In the genomic region with DNA sequence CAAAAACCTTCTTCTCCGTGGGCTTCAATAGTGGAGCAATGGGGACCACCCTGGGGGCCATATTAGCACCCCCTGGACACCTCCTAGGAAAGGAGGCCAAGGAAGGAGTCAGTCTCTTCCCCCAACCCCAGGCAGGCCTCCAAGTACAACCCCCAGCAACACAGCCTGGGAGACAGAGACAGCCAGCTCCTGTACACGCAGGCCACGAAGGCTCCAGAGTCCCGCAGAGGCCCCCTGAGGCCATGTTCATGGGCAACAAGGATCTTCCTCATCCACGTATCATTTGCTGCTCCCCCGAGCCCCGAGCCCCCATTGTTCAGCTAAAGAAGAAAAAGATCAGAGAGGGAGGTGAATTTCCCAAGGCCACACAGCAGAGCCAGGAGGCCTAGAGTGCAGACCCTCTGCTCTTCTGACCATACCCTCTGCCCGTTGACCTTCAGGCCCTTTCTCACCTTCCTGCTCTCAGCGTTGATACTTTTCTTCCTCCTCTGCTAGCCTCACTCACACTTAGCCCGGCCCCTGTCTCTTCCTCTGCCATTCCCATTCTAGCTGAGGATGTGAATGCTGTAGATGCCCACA, we compare ENCODE assay signal across 20 cellular contexts. TPM values are rescaled to one million over a fixed set of nuclear protein-coding genes. Genes with fewer than 3 reads are reported as not detected.
DNase-seq lines count a peak whose midpoint lies in the region; ATAC-seq, FAIRE-seq and TF ChIP-seq lines count a peak whose summit lies in the region.
"Had no signal": no experiment of that assay in that cellular context is flagged by ENCODE, and none has a peak within 500 bp of the region (broad histone marks: within the 10 kb centered on the region; RNA-seq: fewer than 3 reads in every experiment).

No MANE protein-coding gene starts in this region.

- H3K27me3 Mint-ChIP-seq in GM23338 (ENCODE audit: insufficient read depth, low read depth, poor library complexity): peaks cover 9% of the 10 kb centered on the region
- peaks cover 17% of the 10 kb centered on the region for H3K27me3 Mint-ChIP-seq in neural progenitor cell (ENCODE audit: insufficient read depth, low read depth)
- peaks cover 28% of the 10 kb centered on the region for H3K27me3 Mint-ChIP-seq in osteocyte (ENCODE audit: unreplicated experiment)

- no peak for TF ChIP-seq POLR2A in H1 (IDR thresholded peaks at IDR 0.05; ENCODE audit: control extremely low read depth in 1 of 2, low read depth in 2 of 2, low read length in 2 of 2)

- H3K27ac ChIP-seq in GM23338 (ENCODE audit: low read depth): peak overlapping the region; percentile 88
- peak overlapping the region; percentile 51 for H3K27ac ChIP-seq in HUES6 (ENCODE audit: low read depth, low read length)
- H3K27ac ChIP-seq in H1 (ENCODE audit: low read depth, low read length): no peak overlapping the region
- no peak overlapping the region for H3K27ac ChIP-seq in neural progenitor cell
- H3K27ac ChIP-seq: BLaER1 treated with 17β-estradiol and CSF1 and Interleukin-3, amounts not matched to agents 10 nM and 100 nM; HL-60; KMS-11 had no signal

- H3K9ac ChIP-seq in HUES6 (ENCODE audit: low read length) (peak overlapping the region; percentile 23), H1 (replicated peaks in 1 of 4; ENCODE audit: extremely low read depth in 1 of 4, low read depth in 3 of 4, low read length in 3 of 4) (no peak overlapping the region), neural progenitor cell (no peak overlapping the region)
- H3K9ac ChIP-seq: BLaER1 treated with 17β-estradiol and CSF1 and Interleukin-3, amounts not matched to agents 10 nM and 100 nM; KMS-11 had no signal

- peak overlapping the region; percentile 31; the same call in 1 of the 2 replicates for H4K8ac ChIP-seq in H1 (ENCODE audit: extremely low read depth, insufficient read depth, low read length)

- H3K36me3 Mint-ChIP-seq in GM23338 (ENCODE audit: low read depth) (peaks cover 4% of the 10 kb centered on the region; the same call in 2 of the 3 replicates), neural progenitor cell (no peaks in the 10 kb centered on the region), osteocyte (ENCODE audit: unreplicated experiment) (no peaks in the 10 kb centered on the region)
- H3K36me3 Mint-ChIP-seq: CD4-positive, CD25-positive, alpha-beta regulatory T cell; IgD-negative memory B cell had no signal

- H3K56ac ChIP-seq in H1 (replicated peaks; ENCODE audit: insufficient read length, low read depth, low read length): no peak overlapping the region

- DNase-seq in GM23338 (ENCODE audit: low spot score): no peak
- DNase-seq in H1 (ENCODE audit: low read depth in 1 of 2, low spot score in 2 of 2): peak in 1 of 2 experiments; percentile 53
- no peak for DNase-seq in neural progenitor cell (ENCODE audit: low spot score)
- DNase-seq in osteocyte (ENCODE audit: extremely low spot score, unreplicated experiment): no peak
- DNase-seq: 8988T; AML-193; Calu3; CD4-positive, CD25-positive, alpha-beta regulatory T cell; DMS 273 treated with DMSO at 0.1 percent for 48 hours had no signal

- no peaks in the 10 kb centered on the region for H3K79me1 ChIP-seq in H1 (ENCODE audit: low read depth, low read length)

- peak overlapping the region; percentile 15; the same call in 1 of the 2 replicates for H3K4me3 ChIP-seq in GM23338
- no peak overlapping the region for H3K4me3 ChIP-seq in HUES6 (ENCODE audit: low read depth, low read length)
- peak overlapping the region in 1 of 4 experiments; percentile 25; a peak in 1 of 8 replicates for H3K4me3 ChIP-seq in H1 (ENCODE audit: extremely low read depth in 1 of 4, insufficient read depth in 2 of 4, low read depth in 3 of 4, low read length in 4 of 4)
- no peak overlapping the region for H3K4me3 ChIP-seq in neural progenitor cell
- H3K4me3 ChIP-seq: BLaER1 treated with 17β-estradiol and CSF1 and Interleukin-3, amounts not matched to agents 10 nM and 100 nM; GM12878 had no signal

- peak overlapping the region; percentile 67 for H4K91ac ChIP-seq in H1 (replicated peaks; ENCODE audit: insufficient read length, low read length)

- peak overlapping the region; percentile 84 for H4K5ac ChIP-seq in H1 (ENCODE audit: insufficient read length, low read depth, low read length)

- H2AFZ ChIP-seq in GM23338: peak overlapping the region; percentile 19; the same call in 1 of the 2 replicates
- no peak overlapping the region for H2AFZ ChIP-seq in H1 (ENCODE audit: low read length)
- H2AFZ ChIP-seq in neural progenitor cell (replicated peaks): no peak overlapping the region

- peaks cover 15% of the 10 kb centered on the region for H3K4me1 Mint-ChIP-seq in GM23338
- peaks cover 14% of the 10 kb centered on the region for H3K4me1 Mint-ChIP-seq in neural progenitor cell
- peaks cover 8% of the 10 kb centered on the region for H3K4me1 Mint-ChIP-seq in osteocyte (ENCODE audit: unreplicated experiment)
- H3K4me1 Mint-ChIP-seq: CD4-positive, CD25-positive, alpha-beta regulatory T cell; IgD-negative memory B cell had no signal

- H3K18ac ChIP-seq in H1 (ENCODE audit: extremely low read depth, low read length): peak overlapping the region; percentile 64

- POLR2A ChIA-PET in H1 (lab: Charles Lee; ENCODE audit: partially characterized antibody): interaction anchor here (0.6 to 1.9 kb wide), 2 partner anchors 47 to 90 kb away, joined by 3 to 5 read pairs; no protein-coding TSS in a partner anchor

- WGBS in H1 (ENCODE audit: extremely low coverage in 1 of 2, insufficient coverage in 1 of 2, insufficient read length in 1 of 2, insufficient replicate concordance in 2 of 2, low coverage in 1 of 2, low lambda C conversion rate in 2 of 2, missing lambda C conversion rate in 1 of 2), 2 experiments: 74% methylated on average over 10 of the region's 10 CpGs; no CpG with 5 or more reads in 1 of the 2 experiments

- H3K4me3 Mint-ChIP-seq in GM23338 (peak overlapping the region; percentile 33; the same call in 1 of the 3 replicates), neural progenitor cell (no peak overlapping the region), osteocyte (ENCODE audit: unreplicated experiment) (no peak overlapping the region)
- H3K4me3 Mint-ChIP-seq: CD4-positive, CD25-positive, alpha-beta regulatory T cell; IgD-negative memory B cell had no signal

- TF ChIP-seq RAD21 in H1 (IDR thresholded peaks at IDR 0.05 in 1 of 2, conservative IDR thresholded peaks at IDR 0.05 in 1 of 2; ENCODE audit: low read depth in 2 of 2, low read length in 2 of 2): no peak

- no peak for FAIRE-seq in H1 (lab: Jason Lieb, UNC)
- FAIRE-seq: GM12878, GM18507, H54 had no signal

- no peaks in the 10 kb centered on the region for H3K79me2 ChIP-seq in GM23338 (replicated peaks; ENCODE audit: insufficient read depth)
- no peaks in the 10 kb centered on the region for H3K79me2 ChIP-seq in H1 (ENCODE audit: control insufficient read depth in 1 of 2, insufficient read depth in 2 of 2, low read length in 2 of 2)
- no peaks in the 10 kb centered on the region for H3K79me2 ChIP-seq in neural progenitor cell (ENCODE audit: low read depth)

- peaks cover 13% of the 10 kb centered on the region for H3K4me1 ChIP-seq in GM23338 (ENCODE audit: insufficient read depth)
- peaks cover 20% of the 10 kb centered on the region for H3K4me1 ChIP-seq in HUES6 (ENCODE audit: control insufficient read depth, insufficient read depth, low read length)
- H3K4me1 ChIP-seq in H1 (replicated peaks in 1 of 4; ENCODE audit: control insufficient read depth in 3 of 4, insufficient read depth in 4 of 4, low read length in 3 of 4): peaks cover 0 to 13% (median 7%) of the 10 kb centered on the region in 4 experiments; a peak in 6 of 7 replicates
- peaks cover 8% of the 10 kb centered on the region for H3K4me1 ChIP-seq in neural progenitor cell

- H3K27me3 ChIP-seq in GM23338 (ENCODE audit: insufficient read depth) (no peaks in the 10 kb centered on the region), HUES6 (ENCODE audit: control insufficient read depth, insufficient read depth, low read length) (no peaks in the 10 kb centered on the region), H1 (replicated peaks in 1 of 4; ENCODE audit: control insufficient read depth in 3 of 4, extremely low read depth in 1 of 4, insufficient read depth in 3 of 4, low read length in 3 of 4) (no peaks in the 10 kb centered on the region), neural progenitor cell (no peaks in the 10 kb centered on the region)
- H3K27me3 ChIP-seq: BLaER1 treated with 17β-estradiol and CSF1 and Interleukin-3, amounts not matched to agents 10 nM and 100 nM had no signal

- peaks cover 15% of the 10 kb centered on the region for H3K9me3 ChIP-seq in HUES6 (ENCODE audit: control insufficient read depth, insufficient read depth, low read depth, low read length)
- H3K9me3 ChIP-seq in H1 (ENCODE audit: insufficient read depth in 2 of 2, low read depth in 1 of 2, low read length in 1 of 2): peaks cover 0 to 3% of the 10 kb centered on the region in 2 experiments; a peak in 1 of 4 replicates
- no peaks in the 10 kb centered on the region for H3K9me3 ChIP-seq in neural progenitor cell (ENCODE audit: low read depth)

- TF ChIP-seq EP300 in H1 (IDR thresholded peaks at IDR 0.05; ENCODE audit: borderline replicate concordance in 1 of 2, low read depth in 2 of 2, low read length in 2 of 2): no peak

- H3K4ac ChIP-seq in H1 (replicated peaks; ENCODE audit: insufficient read length, low read depth, low read length): peak overlapping the region; percentile 64

- H4K20me1 ChIP-seq in GM23338 (replicated peaks; ENCODE audit: insufficient read depth) (no peaks in the 10 kb centered on the region), H1 (replicated peaks in 1 of 2; ENCODE audit: control insufficient read depth in 1 of 2, insufficient read depth in 2 of 2, low read length in 2 of 2) (no peaks in the 10 kb centered on the region), neural progenitor cell (ENCODE audit: low read depth) (no peaks in the 10 kb centered on the region)
- H4K20me1 ChIP-seq: BLaER1 treated with 17β-estradiol and CSF1 and Interleukin-3, amounts not matched to agents 10 nM and 100 nM had no signal

- H3K9me3 Mint-ChIP-seq in GM23338 (peaks cover 19% of the 10 kb centered on the region), neural progenitor cell (peaks cover 9% of the 10 kb centered on the region), osteocyte (ENCODE audit: unreplicated experiment) (no peaks in the 10 kb centered on the region)

- peak overlapping the region; percentile 89 for H2BK120ac ChIP-seq in H1 (replicated peaks; ENCODE audit: low read depth, low read length)

- H3K14ac ChIP-seq in H1 (ENCODE audit: insufficient read length): no peak overlapping the region

- H3F3A ChIP-seq in GM23338 (replicated peaks; ENCODE audit: low read depth) (no peaks in the 10 kb centered on the region), neural progenitor cell (ENCODE audit: low read depth) (no peaks in the 10 kb centered on the region)

- H3K36me3 ChIP-seq in GM23338 (ENCODE audit: insufficient read depth) (no peaks in the 10 kb centered on the region), HUES6 (ENCODE audit: control insufficient read depth, insufficient read depth, low read length) (no peaks in the 10 kb centered on the region), H1 (ENCODE audit: control insufficient read depth in 2 of 4, insufficient read depth in 4 of 4, low read length in 3 of 4) (no peaks in the 10 kb centered on the region), neural progenitor cell (no peaks in the 10 kb centered on the region)
- H3K36me3 ChIP-seq: BLaER1 treated with 17β-estradiol and CSF1 and Interleukin-3, amounts not matched to agents 10 nM and 100 nM had no signal

- H2BK15ac ChIP-seq in H1 (ENCODE audit: low read length): peak overlapping the region; percentile 73; the same call in 1 of the 2 replicates

- H2BK5ac ChIP-seq in H1 (ENCODE audit: low read depth, low read length): peak overlapping the region; percentile 76; the same call in 1 of the 2 replicates

- no peak overlapping the region for H2AK5ac ChIP-seq in H1 (ENCODE audit: low read depth, low read length)

- no peak overlapping the region for H3K23ac ChIP-seq in H1 (ENCODE audit: insufficient read length)

- CTCF ChIA-PET in H1 (lab: Charles Lee; ENCODE audit: partially characterized antibody): interaction anchor here (1.0 to 2.9 kb wide), 2 partner anchors 122 to 541 kb away, joined by 3 to 13 read pairs; no protein-coding TSS in a partner anchor

- H3K9me2 ChIP-seq in GM23338 (ENCODE audit: insufficient read depth): no peaks in the 10 kb centered on the region

- ATAC-seq in GM23338 (peak; percentile 52), HG02588 (IDR thresholded peaks at IDR 0.05; ENCODE audit: unreplicated experiment) (no peak), GM19324 (IDR thresholded peaks at IDR 0.05; ENCODE audit: low FRiP score, unreplicated experiment) (no peak)
- ATAC-seq: GM12878 had no signal

- TF ChIP-seq CTCF in GM23338 (conservative IDR thresholded peaks at IDR 0.05; ENCODE audit: low read depth in 2 of 2): no peak
- TF ChIP-seq CTCF in H1 (IDR thresholded peaks at IDR 0.05; ENCODE audit: control extremely low read depth in 1 of 3, insufficient read depth in 1 of 3, low read depth in 1 of 3, low read length in 3 of 3): no peak
- no peak for TF ChIP-seq CTCF in neural progenitor cell (IDR thresholded peaks at IDR 0.05)
- TF ChIP-seq CTCF in osteocyte (IDR thresholded peaks at IDR 0.05): no peak

- H3K4me2 ChIP-seq in GM23338 (peak overlapping the region; percentile 59), H1 (ENCODE audit: insufficient read depth in 1 of 2, low read depth in 2 of 2, low read length in 2 of 2) (peak overlapping the region; percentile 16 to 47; a peak in 2 of 4 replicates), neural progenitor cell (peak overlapping the region; percentile 55)
- H3K4me2 ChIP-seq: BLaER1 treated with 17β-estradiol and CSF1 and Interleukin-3, amounts not matched to agents 10 nM and 100 nM; KMS-11 had no signal

- no peaks in the 10 kb centered on the region for H3K23me2 ChIP-seq in H1 (ENCODE audit: low read depth, low read length)

- peak overlapping the region; percentile 97; the same call in 1 of the 2 replicates for H2BK20ac ChIP-seq in H1 (ENCODE audit: low read length)

- H3K27ac Mint-ChIP-seq in GM23338: peak overlapping the region; percentile 90
- no peak overlapping the region for H3K27ac Mint-ChIP-seq in neural progenitor cell
- H3K27ac Mint-ChIP-seq in osteocyte (ENCODE audit: unreplicated experiment): no peak overlapping the region
- H3K27ac Mint-ChIP-seq: CD4-positive, CD25-positive, alpha-beta regulatory T cell had no signal

- peak overlapping the region; percentile 85; the same call in 1 of the 2 replicates for H2BK12ac ChIP-seq in H1 (ENCODE audit: low read depth, low read length)

RNA-seq across cellular contexts. Expression of gene MYL10, which starts 35.9 kb away (rescaled TPM):
- total RNA-seq in GM23338 (2014; rRNA removed; shearing (Covaris generic)): not detected in 2 replicates
- polyA plus RNA-seq in GM23338 (2016; fragmentation: Nextera tagmentation; extraction: Ambion mirVana) (0.75 and 1.3 TPM in 2 replicates), H1 (2011; rRNA removed) (0.18 and 0.20 TPM in 2 replicates)
- total RNA-seq in H1 (2021; fragmentation: NEBNext Ultra II Directional; extraction: Animal tissue kit (Norgen Biotek cat#: 25700)): 0.44 TPM in 1 of 2 replicates, not detected in the other
- 0.28 TPM for polyA plus RNA-seq in H1 (2011; cell fraction: cytosol; rRNA removed)
- polyA plus RNA-seq in H1 (2011; cell fraction: nucleus; rRNA removed): not detected
- 0.67 TPM in 1 of 4 replicates, not detected in the others for polyA plus RNA-seq in H1 (2012, experiment 1 of 2)
- not detected for polyA plus RNA-seq in H1 (2012, experiment 2 of 2)
- polyA plus RNA-seq in H1 (2013, experiment 1 of 2): 0.10 TPM
- polyA plus RNA-seq in H1 (2013, experiment 2 of 2): 0.22 TPM
- polyA minus RNA-seq in H1 (2011; rRNA and poly(A)+ RNA removed): not detected in 2 replicates
- polyA minus RNA-seq in H1 (2011; cell fraction: cytosol; rRNA and poly(A)+ RNA removed): not detected
- polyA minus RNA-seq in H1 (2011; cell fraction: nucleus; rRNA and poly(A)+ RNA removed): not detected
- total RNA-seq in neural progenitor cell (ENCODE audit: low replicate concordance) (not detected in 2 replicates), osteocyte (0.52 TPM in 1 of 2 replicates, not detected in the other)
- total RNA-seq: Calu3; CD4-positive, CD25-positive, alpha-beta regulatory T cell; Daoy; GM12878 had no signal
- polyA plus RNA-seq: CD4-positive, CD25-positive, alpha-beta regulatory T cell; GM12878; IgD-negative memory B cell had no signal

Comparison
In these comparisons a context has a peak if more than half of its experiments do, and no peak if none do; other contexts are left out.
1. H3K27ac ChIP-seq: peak in GM23338 (single experiment) and HUES6 (single experiment); none in H1 (single experiment) and neural progenitor cell (single experiment).
2. Peak in every context shown above with its lines, with median percentiles within 50 percentile points of each other: H3K4me2 ChIP-seq.